Comparison of ENCODE assay signal across 21 cellular contexts in the genomic region with DNA sequence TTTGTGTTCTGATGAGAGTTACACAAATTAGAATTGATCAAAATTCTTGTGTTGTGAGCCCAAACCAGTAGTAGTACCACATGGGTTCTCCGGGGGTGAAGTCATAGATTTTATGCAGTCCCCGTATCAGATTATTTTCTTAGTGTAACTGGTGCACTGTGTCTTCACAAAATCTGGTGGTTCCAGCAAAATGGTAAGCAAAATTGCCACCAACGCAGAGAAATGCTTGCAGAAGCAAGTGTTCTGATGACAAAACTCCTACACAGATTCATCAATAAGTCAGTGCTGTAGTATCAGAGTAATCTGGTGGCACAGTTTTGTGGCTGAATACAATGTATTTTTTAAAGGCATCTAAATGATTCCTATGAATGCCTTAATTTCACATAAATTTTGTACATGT.
"Had no signal": no experiment of that assay in that cellular context is flagged by ENCODE, and none has a peak within 500 bp of the region (broad histone marks: within the 10 kb centered on the region; RNA-seq: fewer than 3 reads in every experiment).

No MANE protein-coding gene starts in this region.

- DNase-seq: activated CD4-positive, alpha-beta T cell treated with anti-CD3 and anti-CD28 coated beads for 1 hour; activated CD4-positive, alpha-beta T cell treated with anti-CD3 and anti-CD28 coated beads, Interleukin-2, amount 50 U/mL, for 4 hours; activated effector memory CD4-positive, alpha-beta T cell treated with anti-CD3 and anti-CD28 coated beads, Interleukin-2, amount 50 U/mL, for 16 hours; activated naive CD4-positive, alpha-beta T cell treated with anti-CD3 and anti-CD28 coated beads, Interleukin-2, amount 50 U/mL, for 16 hours; activated naive CD8-positive, alpha-beta T cell treated with anti-CD3 and anti-CD28 coated beads, Interleukin-2, amount 50 U/mL, for 24 hours; activated T-cell treated with anti-CD3 and anti-CD28 coated beads for 4 hours; effector CD8-positive, alpha-beta T cell; erythroblast; foreskin fibroblast; immature natural killer cell; mesendoderm; naive thymus-derived CD4-positive, alpha-beta T cell; stimulated activated CD4-positive, alpha-beta T cell treated with anti-CD3 and anti-CD28 coated beads, Interleukin-2, amount 100 ng/mL, for 48 hours; stimulated activated naive B cell treated with anti-CD40 and anti-IgM and Interleukin-4, amounts not matched to agents 10 μg/mL and 1 μg/mL and 100 μg/mL, for 72 hours had no signal

- H3K4me3 ChIP-seq: cardiac muscle cell, lower lobe of right lung had no signal

- H3K36me3 Mint-ChIP-seq: activated CD8-positive, alpha-beta memory T cell treated with anti-CD3 and anti-CD28 coated beads, Interleukin-2, amount 10 ng/mL, durations not matched to agents 7 days and 5 days; immature natural killer cell had no signal

- H3K27ac Mint-ChIP-seq: activated CD8-positive, alpha-beta memory T cell treated with anti-CD3 and anti-CD28 coated beads, Interleukin-2, amount 10 ng/mL, durations not matched to agents 7 days and 5 days; activated naive CD8-positive, alpha-beta T cell treated with anti-CD3 and anti-CD28 coated beads, Interleukin-2, amount 50 U/mL, for 24 hours; stimulated activated naive B cell treated with anti-CD40 and anti-IgM and Interleukin-4, amounts not matched to agents 10 μg/mL and 1 μg/mL and 100 μg/mL, for 72 hours had no signal

- ATAC-seq: activated CD8-positive, alpha-beta memory T cell treated with anti-CD3 and anti-CD28 coated beads, Interleukin-2, amount 10 ng/mL, durations not matched to agents 7 days and 5 days; activated naive CD8-positive, alpha-beta T cell treated with anti-CD3 and anti-CD28 coated beads, Interleukin-2, amount 50 U/mL, for 24 hours; left lobe of liver; lower lobe of right lung; naive thymus-derived CD4-positive, alpha-beta T cell; stimulated activated naive B cell treated with anti-CD40 and anti-IgM and Interleukin-4, amounts not matched to agents 10 μg/mL and 1 μg/mL and 100 μg/mL, for 72 hours had no signal

- H3K27me3 ChIP-seq: cardiac muscle cell, upper lobe of left lung had no signal

- H3K4me1 ChIP-seq: upper lobe of left lung had no signal

- H3K4me3 Mint-ChIP-seq: activated CD8-positive, alpha-beta memory T cell treated with anti-CD3 and anti-CD28 coated beads, Interleukin-2, amount 10 ng/mL, durations not matched to agents 7 days and 5 days; activated naive CD8-positive, alpha-beta T cell treated with anti-CD3 and anti-CD28 coated beads, Interleukin-2, amount 50 U/mL, for 24 hours; immature natural killer cell; neural crest cell had no signal

- H3K27ac ChIP-seq: cardiac muscle cell, lower lobe of right lung, upper lobe of left lung had no signal

- H3K9me3 Mint-ChIP-seq: activated naive CD8-positive, alpha-beta T cell treated with anti-CD3 and anti-CD28 coated beads, Interleukin-2, amount 50 U/mL, for 24 hours; dendritic cell treated with granulocyte-macrophage colony-stimulating factor and Interleukin-4, amounts not matched to agents 40 ng/mL and 50 ng/mL, for 4 days; immature natural killer cell; neural crest cell had no signal
